Comparison of ENCODE assay signal across 1 cellular context in the genomic region with DNA sequence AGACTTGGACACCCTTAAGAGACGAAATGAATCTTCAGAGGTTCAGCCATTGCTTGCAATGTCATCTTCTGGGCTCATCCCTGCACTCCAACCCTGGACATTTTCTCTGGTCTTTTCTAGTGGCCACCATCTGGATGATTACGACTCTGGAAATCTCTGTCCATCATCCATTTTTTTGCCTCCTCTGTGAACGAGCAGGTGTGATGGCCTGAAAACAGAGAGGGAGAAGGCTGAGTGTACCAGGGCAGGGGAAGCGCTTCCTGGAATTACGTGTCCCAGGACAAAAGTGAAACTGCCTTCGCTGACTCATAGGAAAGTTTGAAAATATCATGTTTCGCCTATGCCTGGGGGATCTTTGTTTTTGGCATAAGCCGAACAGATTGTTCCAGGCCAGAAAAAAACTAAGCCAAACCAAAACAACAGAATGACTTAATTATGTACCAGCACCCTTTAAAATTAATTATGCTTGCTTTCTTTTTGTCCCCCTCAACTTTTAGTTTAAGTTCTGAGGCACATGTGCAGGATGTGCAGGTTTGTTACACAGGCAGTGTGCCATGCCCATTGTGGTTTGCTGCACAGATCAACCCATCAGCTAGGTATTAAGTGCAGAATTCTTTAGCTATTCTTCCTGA.
TF ChIP-seq lines count a peak whose summit lies in the region.

No MANE protein-coding gene starts in this region.

TF ChIP-seq in SK-N-SH treated with all-trans-retinoic acid at 6 μM for 48 hours, 23 proteins besides CTCF, POLR2A, EP300 and RAD21 (continued from another document):
- TF ChIP-seq, protein P1, sequence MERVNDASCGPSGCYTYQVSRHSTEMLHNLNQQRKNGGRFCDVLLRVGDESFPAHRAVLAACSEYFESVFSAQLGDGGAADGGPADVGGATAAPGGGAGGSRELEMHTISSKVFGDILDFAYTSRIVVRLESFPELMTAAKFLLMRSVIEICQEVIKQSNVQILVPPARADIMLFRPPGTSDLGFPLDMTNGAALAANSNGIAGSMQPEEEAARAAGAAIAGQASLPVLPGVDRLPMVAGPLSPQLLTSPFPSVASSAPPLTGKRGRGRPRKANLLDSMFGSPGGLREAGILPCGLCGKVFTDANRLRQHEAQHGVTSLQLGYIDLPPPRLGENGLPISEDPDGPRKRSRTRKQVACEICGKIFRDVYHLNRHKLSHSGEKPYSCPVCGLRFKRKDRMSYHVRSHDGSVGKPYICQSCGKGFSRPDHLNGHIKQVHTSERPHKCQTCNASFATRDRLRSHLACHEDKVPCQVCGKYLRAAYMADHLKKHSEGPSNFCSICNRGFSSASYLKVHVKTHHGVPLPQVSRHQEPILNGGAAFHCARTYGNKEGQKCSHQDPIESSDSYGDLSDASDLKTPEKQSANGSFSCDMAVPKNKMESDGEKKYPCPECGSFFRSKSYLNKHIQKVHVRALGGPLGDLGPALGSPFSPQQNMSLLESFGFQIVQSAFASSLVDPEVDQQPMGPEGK (CRISPR knock-in tag; IDR thresholded peaks at IDR 0.05; ENCODE audit: borderline replicate concordance) = no peak
- TF ChIP-seq, protein P2, sequence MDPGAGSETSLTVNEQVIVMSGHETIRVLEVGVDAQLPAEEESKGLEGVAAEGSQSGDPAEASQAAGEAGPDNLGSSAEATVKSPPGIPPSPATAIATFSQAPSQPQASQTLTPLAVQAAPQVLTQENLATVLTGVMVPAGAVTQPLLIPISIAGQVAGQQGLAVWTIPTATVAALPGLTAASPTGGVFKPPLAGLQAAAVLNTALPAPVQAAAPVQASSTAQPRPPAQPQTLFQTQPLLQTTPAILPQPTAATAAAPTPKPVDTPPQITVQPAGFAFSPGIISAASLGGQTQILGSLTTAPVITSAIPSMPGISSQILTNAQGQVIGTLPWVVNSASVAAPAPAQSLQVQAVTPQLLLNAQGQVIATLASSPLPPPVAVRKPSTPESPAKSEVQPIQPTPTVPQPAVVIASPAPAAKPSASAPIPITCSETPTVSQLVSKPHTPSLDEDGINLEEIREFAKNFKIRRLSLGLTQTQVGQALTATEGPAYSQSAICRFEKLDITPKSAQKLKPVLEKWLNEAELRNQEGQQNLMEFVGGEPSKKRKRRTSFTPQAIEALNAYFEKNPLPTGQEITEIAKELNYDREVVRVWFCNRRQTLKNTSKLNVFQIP (CRISPR knock-in tag; IDR thresholded peaks at IDR 0.05; ENCODE audit: borderline replicate concordance, low read depth) = no peak
